ENCODE assay signal across 15 cellular contexts in the genomic region with DNA sequence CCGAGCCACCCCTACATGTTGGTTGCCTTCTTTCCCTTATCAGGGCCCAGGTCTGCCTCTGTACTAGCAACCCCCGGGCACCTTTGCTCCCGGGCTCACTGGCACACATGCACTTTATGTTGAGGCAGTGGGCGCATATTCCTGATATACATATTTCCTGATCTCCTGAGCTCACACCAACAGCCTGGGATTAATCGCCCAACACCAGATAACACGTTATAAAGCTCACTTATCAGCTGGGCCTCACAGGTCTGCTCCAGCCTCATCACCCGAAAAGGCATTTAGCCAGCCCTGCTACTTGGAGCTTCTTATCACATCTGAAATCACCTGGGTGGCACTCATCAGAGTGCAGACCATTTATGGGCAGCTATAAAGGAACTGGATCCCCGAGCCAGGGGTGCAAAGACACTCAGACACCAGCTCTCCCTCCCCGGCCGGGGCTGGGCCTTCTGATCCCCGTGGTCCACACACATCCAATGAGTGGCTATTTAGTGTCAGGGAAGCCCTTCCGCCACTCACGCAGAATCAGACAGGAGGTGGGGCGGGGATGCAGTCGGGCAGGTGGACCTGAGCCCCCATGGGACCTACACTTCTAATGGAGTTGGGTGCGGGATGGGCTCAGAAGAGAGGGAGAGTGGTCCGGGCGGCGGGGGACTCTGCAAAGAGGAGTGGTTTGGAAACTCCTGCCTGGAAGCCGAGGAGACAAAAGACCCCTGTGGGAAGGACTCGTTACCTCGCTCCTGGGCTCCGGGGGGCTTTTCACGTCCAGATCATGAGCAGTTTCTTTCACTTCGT. TPM values are rescaled to one million over a fixed set of nuclear protein-coding genes. Genes with fewer than 3 reads are reported as not detected.
DNase-seq lines count a peak whose midpoint lies in the region; ATAC-seq and TF ChIP-seq lines count a peak whose summit lies in the region.
"Had no signal": no experiment of that assay in that cellular context is flagged by ENCODE, and none has a peak within 500 bp of the region (broad histone marks: within the 10 kb centered on the region; RNA-seq: fewer than 3 reads in every experiment).

No MANE protein-coding gene starts in this region.

- H3K27ac Mint-ChIP-seq in endothelial cell (ENCODE audit: unreplicated experiment) (peak overlapping the region; percentile 31), progenitor cell of endocrine pancreas (peak overlapping the region; percentile 71)
- H3K27ac Mint-ChIP-seq: CD4-positive, CD25-positive, alpha-beta regulatory T cell had no signal

- H3K4me1 ChIP-seq in DND-41 (ENCODE audit: insufficient read depth, low read length), result no peaks in the 10 kb centered on the region

- no peak overlapping the region for H3K9ac ChIP-seq in DND-41 (ENCODE audit: low read depth, low read length)
- H3K9ac ChIP-seq: BLaER1 treated with 17β-estradiol and CSF1 and Interleukin-3, amounts not matched to agents 10 nM and 100 nM had no signal

- peak overlapping the region; percentile 32 for H3K4me3 Mint-ChIP-seq in endothelial cell (ENCODE audit: unreplicated experiment)
- no peak overlapping the region for H3K4me3 Mint-ChIP-seq in progenitor cell of endocrine pancreas (ENCODE audit: low read depth)
- H3K4me3 Mint-ChIP-seq: CD4-positive, CD25-positive, alpha-beta regulatory T cell had no signal

- no peak overlapping the region for H3K4me3 ChIP-seq in DND-41 (ENCODE audit: low read depth in 1 of 2, low read length in 2 of 2)
- no peak overlapping the region for H3K4me3 ChIP-seq in WERI-Rb-1 (ENCODE audit: low read depth, low read length)
- H3K4me3 ChIP-seq: BLaER1 treated with 17β-estradiol and CSF1 and Interleukin-3, amounts not matched to agents 10 nM and 100 nM had no signal

- H3K4me2 ChIP-seq in DND-41 (ENCODE audit: insufficient read depth, low read length), result no peak overlapping the region

- ATAC-seq in DND-41 (ENCODE audit: insufficient read depth, low read depth), result no peak

- 0 out of 2 replicates have a peak overlapping the region, but pooled peaks have one; percentile 14 for H3K27ac ChIP-seq in DND-41 (ENCODE audit: low read length)
- H3K27ac ChIP-seq in RWPE1, result peak overlapping the region; percentile 50
- H3K27ac ChIP-seq in WERI-Rb-1, result no peak overlapping the region
- H3K27ac ChIP-seq: BLaER1 treated with 17β-estradiol and CSF1 and Interleukin-3, amounts not matched to agents 10 nM and 100 nM had no signal

- H3K27me3 Mint-ChIP-seq in endothelial cell (ENCODE audit: unreplicated experiment) (peaks cover 6% of the 10 kb centered on the region), progenitor cell of endocrine pancreas (no peaks in the 10 kb centered on the region)
- H3K27me3 Mint-ChIP-seq: CD4-positive, CD25-positive, alpha-beta regulatory T cell had no signal

- H3K9me3 Mint-ChIP-seq in endothelial cell (ENCODE audit: unreplicated experiment) (no peaks in the 10 kb centered on the region), progenitor cell of endocrine pancreas (ENCODE audit: low read depth) (no peaks in the 10 kb centered on the region)

- no peaks in the 10 kb centered on the region for H4K20me1 ChIP-seq in DND-41 (ENCODE audit: insufficient read depth, low read length)
- H4K20me1 ChIP-seq: BLaER1 treated with 17β-estradiol and CSF1 and Interleukin-3, amounts not matched to agents 10 nM and 100 nM had no signal

- H3K36me3 ChIP-seq in DND-41 (ENCODE audit: insufficient read depth, low read length) (peaks cover 39% of the 10 kb centered on the region), WERI-Rb-1 (peaks cover 44% of the 10 kb centered on the region)
- H3K36me3 ChIP-seq: BLaER1 treated with 17β-estradiol and CSF1 and Interleukin-3, amounts not matched to agents 10 nM and 100 nM had no signal

- H3K9me3 ChIP-seq in DND-41 (ENCODE audit: insufficient read depth, low read length, severe bottlenecking) (no peaks in the 10 kb centered on the region), WERI-Rb-1 (ENCODE audit: severe bottlenecking) (no peaks in the 10 kb centered on the region)

- H3K4me1 Mint-ChIP-seq in endothelial cell (ENCODE audit: unreplicated experiment) (peaks cover 11% of the 10 kb centered on the region), progenitor cell of endocrine pancreas (ENCODE audit: low read depth) (peaks cover 2% of the 10 kb centered on the region)
- H3K4me1 Mint-ChIP-seq: CD4-positive, CD25-positive, alpha-beta regulatory T cell had no signal

- no peak overlapping the region for H2AFZ ChIP-seq in DND-41 (ENCODE audit: low read depth, low read length)

- TF ChIP-seq CTCF in DND-41 (IDR thresholded peaks at IDR 0.05; ENCODE audit: borderline replicate concordance, extremely low read depth, low read length, poor library complexity, severe bottlenecking) (no peak), RWPE1 (conservative IDR thresholded peaks at IDR 0.05; ENCODE audit: low read depth) (no peak), endothelial cell (IDR thresholded peaks at IDR 0.05; ENCODE audit: unreplicated experiment) (no peak), progenitor cell of endocrine pancreas (IDR thresholded peaks at IDR 0.05; ENCODE audit: unreplicated experiment) (no peak), WERI-Rb-1 (IDR thresholded peaks at IDR 0.05; ENCODE audit: low read depth, low read length) (no peak)

- H3K27me3 ChIP-seq in DND-41 (ENCODE audit: insufficient read depth, low read length, poor library complexity) (no peaks in the 10 kb centered on the region), WERI-Rb-1 (ENCODE audit: insufficient read depth, low read depth, severe bottlenecking) (no peaks in the 10 kb centered on the region)
- H3K27me3 ChIP-seq: BLaER1 treated with 17β-estradiol and CSF1 and Interleukin-3, amounts not matched to agents 10 nM and 100 nM had no signal

- CTCF ChIA-PET in RWPE1 (lab: Yijun Ruan, JAX), result interaction anchor here (0.8 kb wide), 1 partner anchor 16 kb away, joined by 3 read pairs; no protein-coding TSS in a partner anchor

- no peak for DNase-seq in DND-41
- DNase-seq in RWPE1 (ENCODE audit: low spot score), result no peak
- no peak for DNase-seq in endothelial cell (ENCODE audit: low spot score)
- DNase-seq in progenitor cell of endocrine pancreas (ENCODE audit: low spot score, unreplicated experiment), result no peak
- DNase-seq in NCI-H526 (lab: John Stamatoyannopoulos, UW), result no peak
- no peak for DNase-seq in DMS 273 treated with DMSO at 0.1 percent for 48 hours (lab: John Stamatoyannopoulos, UW)
- no peak for DNase-seq in WERI-Rb-1
- no peak for DNase-seq in NOMO-1 (lab: John Stamatoyannopoulos, UW; ENCODE audit: unreplicated experiment in 2 of 2)
- DNase-seq: ACHN; Calu3; CD4-positive, CD25-positive, alpha-beta regulatory T cell; DMS79; EL; IMR-90 had no signal

- no peaks in the 10 kb centered on the region for H3K79me2 ChIP-seq in DND-41 (ENCODE audit: insufficient read depth, low read length)

- H3K36me3 Mint-ChIP-seq in endothelial cell (ENCODE audit: low read depth, unreplicated experiment) (peaks cover 44% of the 10 kb centered on the region), progenitor cell of endocrine pancreas (ENCODE audit: insufficient read depth) (peaks cover 52% of the 10 kb centered on the region)

- POLR2A ChIA-PET in RWPE1 (lab: Yijun Ruan, JAX; ENCODE audit: low non-redundant PET), result no interaction called here

RNA-seq across cellular contexts. Expression of gene RIPK4, which starts 21.6 kb away (rescaled TPM):
- total RNA-seq in endothelial cell (ENCODE audit: unreplicated experiment) (9.6 TPM), progenitor cell of endocrine pancreas (28.9 and 30.1 TPM in 2 replicates)
